ENCODE assay signal across 2 cellular contexts in genomic region chr14:61108742-61109141, GRCh38.
TF ChIP-seq lines count a peak whose summit lies in the region.

No MANE protein-coding gene starts in this region.

TF ChIP-seq in IMR-90, 13 proteins besides CTCF, POLR2A, EP300 and RAD21:
- TF ChIP-seq BHLHE40 (IDR thresholded peaks at IDR 0.05; ENCODE audit: low read depth, low read length): no peak
- no peak for TF ChIP-seq NFE2L2 (IDR thresholded peaks at IDR 0.05; ENCODE audit: low read depth, low read length)
- no peak for TF ChIP-seq SMC3 (IDR thresholded peaks at IDR 0.05; ENCODE audit: low read depth, low read length)
- no peak for TF ChIP-seq MAFK (IDR thresholded peaks at IDR 0.05; ENCODE audit: low read depth, low read length)
- TF ChIP-seq MXI1 (IDR thresholded peaks at IDR 0.05; ENCODE audit: borderline replicate concordance, low read depth, low read length): no peak
- no peak for TF ChIP-seq CHD1 (IDR thresholded peaks at IDR 0.05; ENCODE audit: low read depth, low read length)
- no peak for TF ChIP-seq ELK1 (IDR thresholded peaks at IDR 0.05; ENCODE audit: borderline replicate concordance, low read depth, low read length)
- TF ChIP-seq CEBPB (IDR thresholded peaks at IDR 0.05; ENCODE audit: low read depth, low read length): no peak
- TF ChIP-seq RFX5 (IDR thresholded peaks at IDR 0.05; ENCODE audit: low read depth, low read length): no peak
- TF ChIP-seq FOS (IDR thresholded peaks at IDR 0.05; ENCODE audit: low read depth, low read length): no peak
- no peak for TF ChIP-seq USF2 (IDR thresholded peaks at IDR 0.05; ENCODE audit: low read depth, low read length)
- no peak for TF ChIP-seq RCOR1 (IDR thresholded peaks at IDR 0.05; ENCODE audit: insufficient replicate concordance, low read length)
- TF ChIP-seq MAZ (IDR thresholded peaks at IDR 0.05; ENCODE audit: borderline replicate concordance, low read depth, low read length): no peak

TF ChIP-seq in H1, 55 proteins besides CTCF, POLR2A, EP300 and RAD21:
- no peak for TF ChIP-seq CREB1 (IDR thresholded peaks at IDR 0.05)
- TF ChIP-seq GABPA (IDR thresholded peaks at IDR 0.05; ENCODE audit: borderline replicate concordance, insufficient read depth, low read length): no peak
- no peak for TF ChIP-seq TCF12 (IDR thresholded peaks at IDR 0.05; ENCODE audit: low read depth, low read length)
- no peak for TF ChIP-seq BACH1 (IDR thresholded peaks at IDR 0.05; ENCODE audit: low read length)
- no peak for TF ChIP-seq EGR1 (IDR thresholded peaks at IDR 0.05; ENCODE audit: borderline replicate concordance, low read depth, low read length)
- no peak for TF ChIP-seq SP2 (IDR thresholded peaks at IDR 0.05; ENCODE audit: low read length)
- TF ChIP-seq RFX5 (IDR thresholded peaks at IDR 0.05; ENCODE audit: borderline replicate concordance, low read depth, low read length): no peak
- no peak for TF ChIP-seq POLR2AphosphoS5 (IDR thresholded peaks at IDR 0.05; ENCODE audit: low read depth, low read length)
- no peak for TF ChIP-seq SIN3A (conservative IDR thresholded peaks at IDR 0.05 in 1 of 2, IDR thresholded peaks at IDR 0.05 in 1 of 2; ENCODE audit: low read depth in 1 of 2, low read length in 2 of 2)
- TF ChIP-seq BRCA1 (IDR thresholded peaks at IDR 0.05; ENCODE audit: low read depth, low read length): no peak
- no peak for TF ChIP-seq MAX (IDR thresholded peaks at IDR 0.05)
- TF ChIP-seq USF2 (IDR thresholded peaks at IDR 0.05; ENCODE audit: low read length): no peak
- no peak for TF ChIP-seq SRF (IDR thresholded peaks at IDR 0.05; ENCODE audit: low read depth, low read length)
